ENCODE assay signal across 8 cellular contexts in the genomic region with DNA sequence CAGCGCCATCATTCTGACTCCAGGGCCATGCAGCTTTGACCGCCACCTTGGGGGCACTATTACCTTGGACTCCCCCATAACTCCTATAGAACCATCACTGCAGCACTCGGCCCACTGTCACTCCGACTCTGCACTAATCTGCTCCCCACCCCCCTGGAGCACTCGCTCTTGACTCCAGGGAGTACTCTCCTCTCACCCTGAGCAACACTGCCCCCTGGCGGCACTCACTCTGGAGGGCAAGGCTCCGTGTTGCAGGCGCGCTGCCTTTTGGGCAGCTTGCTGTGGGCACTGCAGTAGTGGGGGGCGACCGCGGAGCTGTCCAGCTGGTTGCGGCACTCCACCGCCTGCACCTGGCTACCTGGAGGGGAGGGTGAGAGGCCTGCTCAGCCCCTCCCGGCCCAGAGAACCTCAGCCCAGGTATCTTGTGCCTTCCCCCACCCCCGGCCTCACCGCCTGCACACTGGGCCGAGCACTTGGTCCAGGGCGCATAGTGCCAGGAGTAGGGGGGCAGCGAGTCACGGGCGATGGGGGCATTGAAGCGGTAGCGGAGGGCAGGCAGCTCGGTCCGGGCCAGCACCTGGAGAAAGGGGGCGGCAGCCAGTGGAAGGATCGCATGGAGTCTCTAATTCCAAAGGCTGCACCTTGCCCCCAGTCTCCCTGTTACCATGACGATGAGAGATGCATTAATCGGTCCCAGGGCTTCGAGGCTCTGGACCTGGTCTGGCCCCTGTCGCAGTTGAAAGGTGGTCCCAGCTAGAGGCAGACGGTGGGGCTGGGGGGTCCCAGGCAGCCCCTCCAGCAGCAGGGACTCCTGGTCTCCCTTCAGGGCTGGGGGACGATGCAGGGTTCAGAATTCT. TPM values are rescaled to one million over a fixed set of nuclear protein-coding genes. Genes with fewer than 3 reads are reported as not detected.
DNase-seq lines count a peak whose midpoint lies in the region; ATAC-seq and TF ChIP-seq lines count a peak whose summit lies in the region.

No MANE protein-coding gene starts in this region.

- no peak overlapping the region for H3K4me3 ChIP-seq in SK-N-SH (ENCODE audit: low read depth in 2 of 2, low read length in 1 of 2)
- H3K4me3 ChIP-seq in upper lobe of right lung, result no peak overlapping the region

- CTCF ChIA-PET in SK-N-SH (lab: Yijun Ruan, JAX), result interaction anchor here (0.7 to 11.2 kb wide), 4 partner anchors 6 to 1980 kb away, joined by 3 to 152 read pairs (median 4); partner anchors contain the start of gene MYO1F

- no peaks in the 10 kb centered on the region for H3F3A ChIP-seq in SK-N-SH (replicated peaks; ENCODE audit: insufficient read depth)

- in situ Hi-C loops in ACHN (cut with HindIII; ENCODE audit: low pct_ligation_motif_present, low pct_unique_long_range_greater_than_20kb, low sequenced_read_pairs), result no loop called here
- in situ Hi-C loops in GM13976 (cut with MboI; ENCODE audit: low sequenced_read_pairs, unreplicated experiment), result no loop called here

- no peaks in the 10 kb centered on the region for H3K9me2 ChIP-seq in SK-N-SH

- H3K36me3 ChIP-seq in SK-N-SH (replicated peaks in 1 of 2; ENCODE audit: control insufficient read depth in 1 of 2, insufficient read depth in 2 of 2, low read length in 1 of 2) (no peaks in the 10 kb centered on the region), upper lobe of right lung (no peaks in the 10 kb centered on the region)

- H2AFZ ChIP-seq in SK-N-SH (ENCODE audit: low read depth), result no peak overlapping the region

- TF ChIP-seq RAD21 in SK-N-SH (IDR thresholded peaks at IDR 0.05; ENCODE audit: low read length), result no peak

- intact Hi-C loops in upper lobe of right lung (cut with DNase I), result no loop called here

- H3K9me3 ChIP-seq in SK-N-SH (no peaks in the 10 kb centered on the region), upper lobe of right lung (no peaks in the 10 kb centered on the region)

- TF ChIP-seq EP300 in SK-N-SH (IDR thresholded peaks at IDR 0.05; ENCODE audit: borderline replicate concordance in 1 of 2, low read depth in 1 of 2, low read length in 1 of 2), result no peak

- no peak overlapping the region for H3K9ac ChIP-seq in SK-N-SH

- no peaks in the 10 kb centered on the region for H3K27me3 ChIP-seq in SK-N-SH (ENCODE audit: insufficient read depth)
- no peaks in the 10 kb centered on the region for H3K27me3 ChIP-seq in upper lobe of right lung

- no peaks in the 10 kb centered on the region for H3K79me2 ChIP-seq in SK-N-SH (ENCODE audit: insufficient read depth)

- TF ChIP-seq CTCF in GM13976 (IDR thresholded peaks at IDR 0.05; ENCODE audit: borderline replicate concordance, control extremely low read depth, extremely low read depth, insufficient read depth, missing control alignments) (peak; percentile 41), SK-N-SH (IDR thresholded peaks at IDR 0.05) (peak; percentile 53), upper lobe of right lung (IDR thresholded peaks at IDR 0.05) (peak; percentile 58)

- H3K4me1 ChIP-seq in SK-N-SH (ENCODE audit: control insufficient read depth in 1 of 2, insufficient read depth in 2 of 2, low read depth in 1 of 2, low read length in 1 of 2), result no peaks in the 10 kb centered on the region
- no peaks in the 10 kb centered on the region for H3K4me1 ChIP-seq in upper lobe of right lung

- 78% methylated on average over 27 of the region's 34 CpGs for WGBS in SK-N-SH (ENCODE audit: low lambda C conversion rate)

- H3K4me2 ChIP-seq in SK-N-SH, result no peak overlapping the region

- DNase-seq in ACHN (peak; percentile 15), GM13976 (ENCODE audit: low spot score) (peak; percentile 63), SK-N-SH (peak; percentile 59), amniotic epithelial cell (ENCODE audit: low read depth) (peak; percentile 44), left kidney (ENCODE audit: low read depth, low spot score) (peak; percentile 69), upper lobe of right lung (peak; percentile 83), hepatic stellate cell (ENCODE audit: low spot score) (no peak)

- H3K27ac ChIP-seq in SK-N-SH (ENCODE audit: low read depth in 2 of 2, low read length in 1 of 2) (no peak overlapping the region), upper lobe of right lung (no peak overlapping the region)

- POLR2A ChIA-PET in SK-N-SH (lab: Yijun Ruan, JAX), result no interaction called here

- no peaks in the 10 kb centered on the region for H4K20me1 ChIP-seq in SK-N-SH (ENCODE audit: insufficient read depth)

- peak; percentile 69 for ATAC-seq in upper lobe of right lung
- ATAC-seq in GM19452 (IDR thresholded peaks at IDR 0.05; ENCODE audit: unreplicated experiment), result no peak

TF ChIP-seq in SK-N-SH, 30 proteins besides CTCF, POLR2A, EP300 and RAD21:
- TF ChIP-seq FOSL2 (IDR thresholded peaks at IDR 0.05; ENCODE audit: borderline replicate concordance, low read depth), result no peak
- no peak for TF ChIP-seq TEAD4 (IDR thresholded peaks at IDR 0.05; ENCODE audit: borderline replicate concordance, insufficient read depth)
- TF ChIP-seq GATA2 (CRISPR knock-in tag; IDR thresholded peaks at IDR 0.05), result no peak

RNA-seq across cellular contexts. Expression of gene MYO1F, which starts 8.9 kb away (rescaled TPM):
- 0.24 and 0.51 TPM in 2 replicates for polyA plus RNA-seq in SK-N-SH (2012; rRNA removed)
- 0.14 and 0.21 TPM in 2 replicates for polyA plus RNA-seq in SK-N-SH (2012; cell fraction: cytosol; rRNA removed)
- 0.45 and 0.69 TPM in 2 replicates for polyA plus RNA-seq in SK-N-SH (2012; cell fraction: nucleus; rRNA removed)
- total RNA-seq in upper lobe of right lung, result 106 TPM

RNA-seq across cellular contexts. Expression of gene ADAMTS10, which starts 24.4 kb away (rescaled TPM):
- polyA plus RNA-seq in SK-N-SH (2012; rRNA removed), result 3.6 and 5.9 TPM in 2 replicates
- 0.84 and 1.7 TPM in 2 replicates for polyA plus RNA-seq in SK-N-SH (2012; cell fraction: cytosol; rRNA removed)
- 43.3 and 50.0 TPM in 2 replicates for polyA plus RNA-seq in SK-N-SH (2012; cell fraction: nucleus; rRNA removed)
- 29.4 TPM for total RNA-seq in upper lobe of right lung

RNA-seq across cellular contexts. Expression of gene NFILZ, which starts 44.3 kb away (rescaled TPM):
- polyA plus RNA-seq in SK-N-SH (2012; rRNA removed), result not detected in 2 replicates
- not detected in 2 replicates for polyA plus RNA-seq in SK-N-SH (2012; cell fraction: cytosol; rRNA removed)
- not detected in 2 replicates for polyA plus RNA-seq in SK-N-SH (2012; cell fraction: nucleus; rRNA removed)
- not detected for total RNA-seq in upper lobe of right lung
